8 cellular contexts compared by ENCODE assay signal in the genomic region with DNA sequence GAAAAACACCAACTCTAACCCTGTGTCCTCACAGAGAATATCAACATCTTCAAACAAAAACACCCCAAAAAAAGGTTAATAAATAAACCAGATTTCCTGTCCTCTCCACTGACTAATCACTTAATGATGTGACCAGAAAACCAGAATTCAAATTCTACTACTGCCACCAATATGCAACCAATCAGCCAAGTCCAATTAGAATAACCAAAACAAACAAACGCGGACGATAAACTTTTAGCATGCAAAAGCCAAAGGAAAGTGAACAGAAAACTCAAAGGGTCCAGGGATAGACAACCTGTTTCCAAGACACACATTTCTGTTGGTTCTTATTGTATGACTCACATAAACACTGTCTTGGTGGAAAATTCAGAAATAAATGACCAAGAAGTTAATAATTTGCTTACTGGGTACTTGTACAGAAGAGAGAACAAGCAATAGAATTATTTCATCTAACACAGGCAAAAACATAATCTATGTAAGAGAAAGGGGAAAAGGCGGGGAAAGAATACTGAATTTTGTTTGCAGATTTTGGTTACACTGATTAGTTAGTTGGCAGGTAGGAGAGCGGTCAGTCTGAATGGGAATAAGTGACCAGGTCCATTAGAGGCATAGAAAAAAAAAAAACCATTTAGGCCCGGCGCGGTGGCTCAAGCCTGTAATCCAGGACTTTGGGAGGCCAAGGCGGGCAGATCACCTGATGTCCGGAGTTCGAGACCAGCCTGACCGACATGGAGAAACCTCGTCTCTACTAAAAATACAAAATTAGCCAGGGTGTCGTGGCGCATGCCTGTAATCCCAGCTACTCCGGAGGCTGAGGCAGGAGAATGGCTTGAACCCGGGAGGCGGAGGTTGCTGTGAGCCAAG. TPM values are rescaled to one million over a fixed set of nuclear protein-coding genes. Genes with fewer than 3 reads are reported as not detected.
DNase-seq lines count a peak whose midpoint lies in the region; ATAC-seq and TF ChIP-seq lines count a peak whose summit lies in the region.

No MANE protein-coding gene starts in this region.

- ATAC-seq in activated T-helper 17 cell treated with anti-CD3 and anti-CD28 coated beads, Interleukin-2, amount 50 U/mL, for 72 hours (replicated peaks) = no peak

- H3K9me3 Mint-ChIP-seq in activated T-helper 17 cell treated with anti-CD3 and anti-CD28 coated beads, Interleukin-2, amount 50 U/mL, for 72 hours = peaks cover 3% of the 10 kb centered on the region

- H4K20me1 ChIP-seq in BLaER1 treated with 17β-estradiol and CSF1 and Interleukin-3, amounts not matched to agents 10 nM and 100 nM = peaks cover 23 to 24% (median 24%) of the 10 kb centered on the region in 11 experiments

- no peaks in the 10 kb centered on the region for H3K27me3 Mint-ChIP-seq in activated T-helper 17 cell treated with anti-CD3 and anti-CD28 coated beads, Interleukin-2, amount 50 U/mL, for 72 hours

- H3K36me3 Mint-ChIP-seq in activated T-helper 17 cell treated with anti-CD3 and anti-CD28 coated beads, Interleukin-2, amount 50 U/mL, for 72 hours (ENCODE audit: low read depth) = peaks cover 39% of the 10 kb centered on the region

- peaks cover 11 to 29% (median 14%) of the 10 kb centered on the region in 10 experiments; a peak in 19 of 20 replicates for H3K4me1 ChIP-seq in BLaER1 treated with 17β-estradiol and CSF1 and Interleukin-3, amounts not matched to agents 10 nM and 100 nM

- peak overlapping the region; percentile 82 for H3K27ac Mint-ChIP-seq in activated T-helper 17 cell treated with anti-CD3 and anti-CD28 coated beads, Interleukin-2, amount 50 U/mL, for 72 hours

- DNase-seq in HCEC 1CT (peak; percentile 62), kidney tubule cell (ENCODE audit: low spot score) (peak; percentile 96), NCI-H345 treated with DMSO at 0.1 percent for 48 hours (lab: John Stamatoyannopoulos, UW; ENCODE audit: unreplicated experiment) (no peak), lower leg skin (ENCODE audit: low spot score in 2 of 2) (no peak), DMS153 (lab: John Stamatoyannopoulos, UW) (no peak), C1 segment of cervical spinal cord (lab: John Stamatoyannopoulos, UW) (no peak)

- no peak for TF ChIP-seq CTCF in lower leg skin (IDR thresholded peaks at IDR 0.05)

- peak overlapping the region; percentile 62 to 91 (median 80); a peak in 20 of 22 replicates for H3K4me2 ChIP-seq in BLaER1 treated with 17β-estradiol and CSF1 and Interleukin-3, amounts not matched to agents 10 nM and 100 nM

- H3K27me3 ChIP-seq in BLaER1 treated with 17β-estradiol and CSF1 and Interleukin-3, amounts not matched to agents 10 nM and 100 nM = no peaks in the 10 kb centered on the region

- H3K4me3 ChIP-seq in BLaER1 treated with 17β-estradiol and CSF1 and Interleukin-3, amounts not matched to agents 10 nM and 100 nM = peak overlapping the region in 2 of 10 experiments; percentile 84 to 90; a peak in 2 of 20 replicates
- H3K4me3 ChIP-seq in lower leg skin (ENCODE audit: low read depth, poor library complexity, severe bottlenecking) = no peak overlapping the region

- H3K9ac ChIP-seq in BLaER1 treated with 17β-estradiol and CSF1 and Interleukin-3, amounts not matched to agents 10 nM and 100 nM = peak overlapping the region in 7 of 11 experiments; percentile 93 to 99 (median 95); a peak in 6 of 22 replicates

- intact Hi-C loops in lower leg skin (cut with DNase I; ENCODE audit: low total_unique reads) = loop anchor here (10.0 kb wide), 1 partner anchor 83 kb away; a partner anchor contains a TSS

- peak overlapping the region; percentile 86 to 99 (median 97); a peak in 19 of 22 replicates for H3K27ac ChIP-seq in BLaER1 treated with 17β-estradiol and CSF1 and Interleukin-3, amounts not matched to agents 10 nM and 100 nM

- H3K36me3 ChIP-seq in BLaER1 treated with 17β-estradiol and CSF1 and Interleukin-3, amounts not matched to agents 10 nM and 100 nM = peaks cover 0 to 2% (median 0%) of the 10 kb centered on the region in 11 experiments; a peak in 2 of 22 replicates

- H3K9me3 ChIP-seq in BLaER1 treated with 17β-estradiol and CSF1 and Interleukin-3, amounts not matched to agents 10 nM and 100 nM (replicated peaks in 1 of 11) = no peaks in the 10 kb centered on the region

- peak overlapping the region; percentile 96 for H3K4me3 Mint-ChIP-seq in activated T-helper 17 cell treated with anti-CD3 and anti-CD28 coated beads, Interleukin-2, amount 50 U/mL, for 72 hours

- peaks cover 16% of the 10 kb centered on the region for H3K4me1 Mint-ChIP-seq in activated T-helper 17 cell treated with anti-CD3 and anti-CD28 coated beads, Interleukin-2, amount 50 U/mL, for 72 hours

- 95 to 96% methylated on average over 18 of the region's 18 CpGs for WGBS in lower leg skin, 2 donors

- no peak for TF ChIP-seq POLR2A in lower leg skin (IDR thresholded peaks at IDR 0.05)

RNA-seq across cellular contexts. Expression of gene HFE, which starts 34.1 kb away (rescaled TPM):
- 1 to 10 TPM; 1.7 to 2.1 TPM for total RNA-seq in activated T-helper 17 cell treated with anti-CD3 and anti-CD28 coated beads, Interleukin-2, amount 50 U/mL, for 72 hours
- 1 to 10 TPM; 4.2 to 6.8 (median 5.5) TPM for total RNA-seq in lower leg skin

Comparison
In these comparisons a context has a peak if more than half of its experiments do, and no peak if none do; other contexts are left out.
1. DNase-seq: peak in HCEC 1CT (single experiment) and kidney tubule cell (single experiment); none in NCI-H345 treated with DMSO at 0.1 percent for 48 hours (single experiment), lower leg skin (0 of 2), DMS153 (single experiment) and C1 segment of cervical spinal cord (0 of 14).